1 cellular context compared by ENCODE assay signal in genomic region chr3:15205934-15206661, GRCh38.
TF ChIP-seq lines count a peak whose summit lies in the region.

Gene CAPN7, plus strand, starts transcription at chr3:15206246. Its CDS starts 250 bp downstream, at chr3:15206496.

TF ChIP-seq in GM12878, 131 proteins besides CTCF, POLR2A, EP300 and RAD21 (continued from another document):
- TF ChIP-seq CHD4 (IDR thresholded peaks at IDR 0.05) (no peak), MTA2 (IDR thresholded peaks at IDR 0.05; ENCODE audit: low read depth) (no peak; the same call in 1 of the 2 replicates), NR2C1 (IDR thresholded peaks at IDR 0.05) (no peak), ZNF217 (IDR thresholded peaks at IDR 0.05) (peak; percentile 22; the same call in 1 of the 2 replicates), ZNF384 (IDR thresholded peaks at IDR 0.05; ENCODE audit: borderline replicate concordance, low read depth, low read length) (peak; percentile 54), NRF1 (conservative IDR thresholded peaks at IDR 0.05; ENCODE audit: low read depth, low read length) (peak; percentile 77), FOS (IDR thresholded peaks at IDR 0.05; ENCODE audit: borderline replicate concordance, extremely low read depth, insufficient read length) (no peak), GATAD2B (conservative IDR thresholded peaks at IDR 0.05; ENCODE audit: low read depth) (peak; percentile 95; the same call in 1 of the 2 replicates), MEF2B (IDR thresholded peaks at IDR 0.05; ENCODE audit: partially characterized antibody, poor library complexity, severe bottlenecking) (no peak), CBX3 (IDR thresholded peaks at IDR 0.05; ENCODE audit: borderline replicate concordance, low read depth) (no peak), SP1 (IDR thresholded peaks at IDR 0.05; ENCODE audit: low read depth, low read length) (peak; percentile 59), ZNF207 (IDR thresholded peaks at IDR 0.05; ENCODE audit: borderline replicate concordance) (peak; percentile 81; the same call in 1 of the 2 replicates), USF2 (IDR thresholded peaks at IDR 0.05; ENCODE audit: borderline replicate concordance, low read depth, low read length) (peak; percentile 88), MEF2A (IDR thresholded peaks at IDR 0.05; ENCODE audit: insufficient read depth, low read depth, low read length) (no peak), RELA (IDR thresholded peaks at IDR 0.05; ENCODE audit: borderline replicate concordance, partially characterized antibody) (peak; percentile 34), RAD51 (IDR thresholded peaks at IDR 0.05) (peak; percentile 92), BCL3 (IDR thresholded peaks at IDR 0.05; ENCODE audit: borderline replicate concordance, insufficient read depth, low read depth, low read length, poor library complexity, severe bottlenecking) (peak; percentile 41), STAT3 (IDR thresholded peaks at IDR 0.05; ENCODE audit: low read depth, low read length) (no peak), BHLHE40 (IDR thresholded peaks at IDR 0.05; ENCODE audit: borderline replicate concordance in 1 of 2, low read depth in 2 of 2, low read length in 1 of 2) (peak; percentile 96 to 99), RFX5 (IDR thresholded peaks at IDR 0.05; ENCODE audit: low read depth, low read length) (peak; percentile 47; the same call in 1 of the 2 replicates), HDAC2 (IDR thresholded peaks at IDR 0.05) (no peak), EZH2 (IDR thresholded peaks at IDR 0.05; ENCODE audit: borderline replicate concordance, control insufficient read depth, low read depth, low read length) (no peak), TAF1 (IDR thresholded peaks at IDR 0.05; ENCODE audit: borderline replicate concordance, low read depth, low read length) (0 out of 2 replicates have a peak, but pooled peaks have one; percentile 61), TCF3 (IDR thresholded peaks at IDR 0.05; ENCODE audit: borderline replicate concordance, insufficient read depth, low read depth, low read length) (peak; percentile 90), KDM1A (IDR thresholded peaks at IDR 0.05; ENCODE audit: borderline replicate concordance) (no peak), BRCA1 (IDR thresholded peaks at IDR 0.05; ENCODE audit: low read depth, low read length) (peak; percentile 59), CBFB (IDR thresholded peaks at IDR 0.05; ENCODE audit: low read depth) (0 out of 2 replicates have a peak, but pooled peaks have one; percentile 30)
- TF ChIP-seq, protein P1, sequence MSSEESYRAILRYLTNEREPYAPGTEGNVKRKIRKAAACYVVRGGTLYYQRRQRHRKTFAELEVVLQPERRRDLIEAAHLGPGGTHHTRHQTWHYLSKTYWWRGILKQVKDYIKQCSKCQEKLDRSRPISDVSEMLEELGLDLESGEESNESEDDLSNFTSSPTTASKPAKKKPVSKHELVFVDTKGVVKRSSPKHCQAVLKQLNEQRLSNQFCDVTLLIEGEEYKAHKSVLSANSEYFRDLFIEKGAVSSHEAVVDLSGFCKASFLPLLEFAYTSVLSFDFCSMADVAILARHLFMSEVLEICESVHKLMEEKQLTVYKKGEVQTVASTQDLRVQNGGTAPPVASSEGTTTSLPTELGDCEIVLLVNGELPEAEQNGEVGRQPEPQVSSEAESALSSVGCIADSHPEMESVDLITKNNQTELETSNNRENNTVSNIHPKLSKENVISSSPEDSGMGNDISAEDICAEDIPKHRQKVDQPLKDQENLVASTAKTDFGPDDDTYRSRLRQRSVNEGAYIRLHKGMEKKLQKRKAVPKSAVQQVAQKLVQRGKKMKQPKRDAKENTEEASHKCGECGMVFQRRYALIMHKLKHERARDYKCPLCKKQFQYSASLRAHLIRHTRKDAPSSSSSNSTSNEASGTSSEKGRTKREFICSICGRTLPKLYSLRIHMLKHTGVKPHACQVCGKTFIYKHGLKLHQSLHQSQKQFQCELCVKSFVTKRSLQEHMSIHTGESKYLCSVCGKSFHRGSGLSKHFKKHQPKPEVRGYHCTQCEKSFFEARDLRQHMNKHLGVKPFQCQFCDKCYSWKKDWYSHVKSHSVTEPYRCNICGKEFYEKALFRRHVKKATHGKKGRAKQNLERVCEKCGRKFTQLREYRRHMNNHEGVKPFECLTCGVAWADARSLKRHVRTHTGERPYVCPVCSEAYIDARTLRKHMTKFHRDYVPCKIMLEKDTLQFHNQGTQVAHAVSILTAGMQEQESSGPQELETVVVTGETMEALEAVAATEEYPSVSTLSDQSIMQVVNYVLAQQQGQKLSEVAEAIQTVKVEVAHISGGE (CRISPR knock-in tag; IDR thresholded peaks at IDR 0.05) = no peak
- TF ChIP-seq, protein P2, sequence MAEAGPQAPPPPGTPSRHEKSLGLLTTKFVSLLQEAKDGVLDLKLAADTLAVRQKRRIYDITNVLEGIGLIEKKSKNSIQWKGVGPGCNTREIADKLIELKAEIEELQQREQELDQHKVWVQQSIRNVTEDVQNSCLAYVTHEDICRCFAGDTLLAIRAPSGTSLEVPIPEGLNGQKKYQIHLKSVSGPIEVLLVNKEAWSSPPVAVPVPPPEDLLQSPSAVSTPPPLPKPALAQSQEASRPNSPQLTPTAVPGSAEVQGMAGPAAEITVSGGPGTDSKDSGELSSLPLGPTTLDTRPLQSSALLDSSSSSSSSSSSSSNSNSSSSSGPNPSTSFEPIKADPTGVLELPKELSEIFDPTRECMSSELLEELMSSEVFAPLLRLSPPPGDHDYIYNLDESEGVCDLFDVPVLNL (IDR thresholded peaks at IDR 0.05; ENCODE audit: low read depth, low read length) = no peak
- TF ChIP-seq, protein P3, sequence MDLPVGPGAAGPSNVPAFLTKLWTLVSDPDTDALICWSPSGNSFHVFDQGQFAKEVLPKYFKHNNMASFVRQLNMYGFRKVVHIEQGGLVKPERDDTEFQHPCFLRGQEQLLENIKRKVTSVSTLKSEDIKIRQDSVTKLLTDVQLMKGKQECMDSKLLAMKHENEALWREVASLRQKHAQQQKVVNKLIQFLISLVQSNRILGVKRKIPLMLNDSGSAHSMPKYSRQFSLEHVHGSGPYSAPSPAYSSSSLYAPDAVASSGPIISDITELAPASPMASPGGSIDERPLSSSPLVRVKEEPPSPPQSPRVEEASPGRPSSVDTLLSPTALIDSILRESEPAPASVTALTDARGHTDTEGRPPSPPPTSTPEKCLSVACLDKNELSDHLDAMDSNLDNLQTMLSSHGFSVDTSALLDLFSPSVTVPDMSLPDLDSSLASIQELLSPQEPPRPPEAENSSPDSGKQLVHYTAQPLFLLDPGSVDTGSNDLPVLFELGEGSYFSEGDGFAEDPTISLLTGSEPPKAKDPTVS (IDR thresholded peaks at IDR 0.05; ENCODE audit: low read depth, low read length) = 0 out of 2 replicates have a peak, but pooled peaks have one; percentile 12
- TF ChIP-seq, protein P4, sequence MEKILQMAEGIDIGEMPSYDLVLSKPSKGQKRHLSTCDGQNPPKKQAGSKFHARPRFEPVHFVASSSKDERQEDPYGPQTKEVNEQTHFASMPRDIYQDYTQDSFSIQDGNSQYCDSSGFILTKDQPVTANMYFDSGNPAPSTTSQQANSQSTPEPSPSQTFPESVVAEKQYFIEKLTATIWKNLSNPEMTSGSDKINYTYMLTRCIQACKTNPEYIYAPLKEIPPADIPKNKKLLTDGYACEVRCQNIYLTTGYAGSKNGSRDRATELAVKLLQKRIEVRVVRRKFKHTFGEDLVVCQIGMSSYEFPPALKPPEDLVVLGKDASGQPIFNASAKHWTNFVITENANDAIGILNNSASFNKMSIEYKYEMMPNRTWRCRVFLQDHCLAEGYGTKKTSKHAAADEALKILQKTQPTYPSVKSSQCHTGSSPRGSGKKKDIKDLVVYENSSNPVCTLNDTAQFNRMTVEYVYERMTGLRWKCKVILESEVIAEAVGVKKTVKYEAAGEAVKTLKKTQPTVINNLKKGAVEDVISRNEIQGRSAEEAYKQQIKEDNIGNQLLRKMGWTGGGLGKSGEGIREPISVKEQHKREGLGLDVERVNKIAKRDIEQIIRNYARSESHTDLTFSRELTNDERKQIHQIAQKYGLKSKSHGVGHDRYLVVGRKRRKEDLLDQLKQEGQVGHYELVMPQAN (conservative IDR thresholded peaks at IDR 0.05) = peak; percentile 76; the same call in 1 of the 2 replicates
